16 cellular contexts compared by ENCODE assay signal in genomic region chr2:74556831-74557370, GRCh38. TPM values are rescaled to one million over a fixed set of nuclear protein-coding genes. Genes with fewer than 3 reads are reported as not detected.
DNase-seq lines count a peak whose midpoint lies in the region; ATAC-seq, FAIRE-seq and TF ChIP-seq lines count a peak whose summit lies in the region.
"Had no signal": no experiment of that assay in that cellular context is flagged by ENCODE, and none has a peak within 500 bp of the region (broad histone marks: within the 10 kb centered on the region; RNA-seq: fewer than 3 reads in every experiment).

No MANE protein-coding gene starts in this region.

- POLR2A ChIA-PET in GM12878 (lab: Charles Lee) = interaction anchor here (17.8 kb wide), 1 partner anchor 19 kb away, joined by 441 read pairs; no protein-coding TSS in a partner anchor

- no peak overlapping the region for H3K9ac ChIP-seq in GM12878 (ENCODE audit: control insufficient read depth, insufficient read depth, low read length)
- H3K9ac ChIP-seq in subcutaneous abdominal adipose tissue (ENCODE audit: low read length in 5 of 5) = no peak overlapping the region

- peaks cover 1% of the 10 kb centered on the region for H3K27me3 Mint-ChIP-seq in activated naive CD4-positive, alpha-beta T cell treated with anti-CD3 and anti-CD28 coated beads, Interleukin-2, amount 50 U/mL, for 24 hours

- H3K27ac Mint-ChIP-seq in activated naive CD4-positive, alpha-beta T cell treated with anti-CD3 and anti-CD28 coated beads, Interleukin-2, amount 50 U/mL, for 24 hours = no peak overlapping the region

- ATAC-seq in GM12878 = no peak
- ATAC-seq in activated CD4-positive, CD25-positive, alpha-beta regulatory T cell treated with anti-CD3 and anti-CD28 coated beads, Interleukin-2, amount 50 U/mL, for 24 hours = no peak
- ATAC-seq: left lung had no signal

- SMC1A ChIA-PET in GM12878 (lab: Charles Lee; ENCODE audit: uncharacterized antibody, unreplicated experiment) = interaction anchor here (0.7 to 4.8 kb wide), 7 partner anchors 10 to 74 kb away, joined by 3 to 42 read pairs (median 4); partner anchors contain the start of genes CCDC142, LBX2 and TTC31

- H3K27me3 ChIP-seq in GM12878 (replicated peaks in 1 of 2; ENCODE audit: control insufficient read depth in 2 of 2, insufficient read depth in 2 of 2, low read length in 1 of 2) (no peaks in the 10 kb centered on the region), subcutaneous abdominal adipose tissue (ENCODE audit: control insufficient read depth in 5 of 5, insufficient read depth in 4 of 5, low read length in 5 of 5) (peaks cover 0 to under 1% (median 0%) of the 10 kb centered on the region in 5 donors), thyroid gland (no peaks in the 10 kb centered on the region)
- H3K27me3 ChIP-seq: brain microvascular endothelial cell, colonic mucosa had no signal

- no TSS peak for BruUV-seq in GM12878 (replicated peaks; lab: Mats Ljungman, UMichigan)

- RAD21 ChIA-PET in GM12878 (lab: Charles Lee; ENCODE audit: unreplicated experiment) = interaction anchor here (1.4 kb wide), 1 partner anchor 117 kb away, joined by 3 read pairs; no protein-coding TSS in a partner anchor

- peak overlapping the region; percentile 95; the same call in 1 of the 2 replicates for H3K4me3 ChIP-seq in GM12878
- H3K4me3 ChIP-seq in subcutaneous abdominal adipose tissue (ENCODE audit: low read depth in 1 of 5, low read length in 5 of 5) = no peak overlapping the region
- no peak overlapping the region for H3K4me3 ChIP-seq in thyroid gland (replicated peaks in 1 of 3)
- H3K4me3 ChIP-seq: colonic mucosa had no signal

- H3K4me2 ChIP-seq in GM12878 (ENCODE audit: control insufficient read depth, insufficient read depth) = peak overlapping the region; percentile 91

- peak overlapping the region; percentile 47 for H3K4me3 Mint-ChIP-seq in activated naive CD4-positive, alpha-beta T cell treated with anti-CD3 and anti-CD28 coated beads, Interleukin-2, amount 50 U/mL, for 24 hours

- no peak overlapping the region for H2AFZ ChIP-seq in GM12878 (ENCODE audit: control insufficient read depth, low read depth, low read length)

- H4K20me1 ChIP-seq in GM12878 (ENCODE audit: control insufficient read depth, insufficient read depth) = no peaks in the 10 kb centered on the region

- intact Hi-C loops in GM12878 (cut with micrococcal nuclease; ENCODE audit: unreplicated experiment) = no loop called here
- intact Hi-C loops in thyroid gland (cut with DNase I) = no loop called here

- in situ Hi-C loops in GM12878 (cut with MboI) = no loop called here

- H3K79me2 ChIP-seq in GM12878 (ENCODE audit: control insufficient read depth, insufficient read depth, low read length) = peaks cover 49% of the 10 kb centered on the region

- no peak for DNase-seq in activated naive CD4-positive, alpha-beta T cell treated with Interleukin-2 at 50 U/mL for 16 hours
- DNase-seq in GM12878 (ENCODE audit: low read depth, low spot score) = no peak
- DNase-seq in thyroid gland = no peak
- DNase-seq: activated T-cell treated with anti-CD3 and anti-CD28 coated beads, Interleukin-2, amount 50 U/mL, for 48 hours; brain microvascular endothelial cell; colonic mucosa; DMS79 treated with DMSO at 0.1 percent for 48 hours; left lung; midbrain; NCI-H1436 treated with DMSO at 0.1 percent for 48 hours had no signal

- H3K27ac ChIP-seq in GM12878 (ENCODE audit: control insufficient read depth, insufficient read depth) (no peak overlapping the region), subcutaneous abdominal adipose tissue (ENCODE audit: low read depth, low read length) (peak overlapping the region; percentile 84), thyroid gland (no peak overlapping the region)
- H3K27ac ChIP-seq: brain microvascular endothelial cell, colonic mucosa had no signal

- H3K9me3 ChIP-seq in GM12878 (replicated peaks; ENCODE audit: control insufficient read depth, insufficient read depth, low read length) = no peaks in the 10 kb centered on the region; the same call in 2 of the 3 replicates
- no peaks in the 10 kb centered on the region for H3K9me3 ChIP-seq in subcutaneous abdominal adipose tissue (ENCODE audit: control insufficient read depth in 5 of 5, low read length in 5 of 5)
- H3K9me3 ChIP-seq in thyroid gland = no peaks in the 10 kb centered on the region
- H3K9me3 ChIP-seq: colonic mucosa, left lung had no signal

- peaks cover 9% of the 10 kb centered on the region for H3K4me1 Mint-ChIP-seq in activated naive CD4-positive, alpha-beta T cell treated with anti-CD3 and anti-CD28 coated beads, Interleukin-2, amount 50 U/mL, for 24 hours

- peaks cover 22% of the 10 kb centered on the region for H3K4me1 ChIP-seq in GM12878 (ENCODE audit: control insufficient read depth, insufficient read depth, low read length)
- H3K4me1 ChIP-seq in subcutaneous abdominal adipose tissue (ENCODE audit: control insufficient read depth in 5 of 5, insufficient read depth in 5 of 5, low read length in 5 of 5) = peaks cover 0 to 58% (median 46%) of the 10 kb centered on the region in 5 donors
- H3K4me1 ChIP-seq in thyroid gland = peaks cover 0 to 8% of the 10 kb centered on the region in 2 donors
- H3K4me1 ChIP-seq: colonic mucosa had no signal

- H3K9me3 Mint-ChIP-seq in activated naive CD4-positive, alpha-beta T cell treated with anti-CD3 and anti-CD28 coated beads, Interleukin-2, amount 50 U/mL, for 24 hours = no peaks in the 10 kb centered on the region

- 93% methylated on average over 6 of the region's 6 CpGs for WGBS in GM12878 (ENCODE audit: insufficient coverage, insufficient replicate concordance, low lambda C conversion rate, missing lambda C conversion rate)
- WGBS in thyroid gland, 2 donors = 98 to 99% methylated on average over 5 to 6 of the region's 6 CpGs

- H3K36me3 ChIP-seq in GM12878 (ENCODE audit: control insufficient read depth in 2 of 2, insufficient read depth in 2 of 2, low read length in 1 of 2) (peaks cover 1 to 11% of the 10 kb centered on the region in 2 experiments; a peak in 2 of 4 replicates), subcutaneous abdominal adipose tissue (ENCODE audit: control insufficient read depth in 5 of 5, insufficient read depth in 5 of 5, low read length in 5 of 5) (peaks cover 0 to 13% (median 9%) of the 10 kb centered on the region in 5 donors), thyroid gland (peaks cover 0 to 6% of the 10 kb centered on the region in 2 donors)
- H3K36me3 ChIP-seq: colonic mucosa had no signal

- FAIRE-seq in GM12878 (lab: Jason Lieb, UNC) = no peak
- FAIRE-seq: endometrium, TTC549 had no signal

- TF ChIP-seq CTCF in GM12878 (IDR thresholded peaks at IDR 0.05 in 2 of 3, conservative IDR thresholded peaks at IDR 0.05 in 1 of 3; ENCODE audit: control insufficient read depth in 2 of 3, extremely low read depth in 1 of 3, insufficient read depth in 1 of 3, low read depth in 3 of 3, low read length in 3 of 3) (no peak), thyroid gland (IDR thresholded peaks at IDR 0.05) (no peak)

- CTCF ChIA-PET in GM12878 (lab: Yijun Ruan, JAX) = interaction anchor here (1.1 to 8.5 kb wide), 6 partner anchors 10 to 31 kb away, joined by 3 to 115 read pairs (median 6); no protein-coding TSS in a partner anchor

- no peak for TF ChIP-seq RAD21 in GM12878 (IDR thresholded peaks at IDR 0.05; ENCODE audit: insufficient read depth, low read depth, low read length)

- no peak for TF ChIP-seq EP300 in GM12878 (IDR thresholded peaks at IDR 0.05; ENCODE audit: borderline replicate concordance in 1 of 2, control insufficient read depth in 1 of 2, low read depth in 2 of 2, low read length in 2 of 2)

- TF ChIP-seq POLR2A in GM12878 (IDR thresholded peaks at IDR 0.05; ENCODE audit: low read depth, low read length) (0 out of 2 replicates have a peak, but pooled peaks have one; percentile 39), thyroid gland (IDR thresholded peaks at IDR 0.05) (no peak)

- no peaks in the 10 kb centered on the region for H3K36me3 Mint-ChIP-seq in activated naive CD4-positive, alpha-beta T cell treated with anti-CD3 and anti-CD28 coated beads, Interleukin-2, amount 50 U/mL, for 24 hours

RNA-seq across cellular contexts. Expression of gene DOK1, which starts 2.4 kb away (rescaled TPM):
- total RNA-seq in GM12878 (2013; cell fraction: nucleolus; rRNA removed) = 32.8 and 37.1 TPM in 2 replicates
- total RNA-seq in GM12878 (2014; rRNA removed) = 90.7 and 104 TPM in 2 replicates
- 28.3 and 31.0 TPM in 2 replicates for total RNA-seq in GM12878 (2014; rRNA removed; fragmentation: Illumina TruSeq; extraction: Trizol)
- 82.2 and 91.5 TPM in 2 replicates for total RNA-seq in GM12878 (2021)
- 17.7 TPM for polyA plus RNA-seq in GM12878 (2011; ENCODE audit: low read depth)
- 17.6 and 30.8 TPM in 2 replicates for polyA plus RNA-seq in GM12878 (2011; rRNA removed)
- 38.2 and 54.7 TPM in 2 replicates for polyA plus RNA-seq in GM12878 (2011; cell fraction: cytosol; rRNA removed)
- polyA plus RNA-seq in GM12878 (2011; cell fraction: nucleus; rRNA removed) = 79.5 and 102 TPM in 2 replicates
- 45.5 and 50.5 TPM in 2 replicates for polyA plus RNA-seq in GM12878 (2012)
- polyA plus RNA-seq in GM12878 (2014; fragmentation: Illumina TruSeq; extraction: Trizol) = 13.3 and 40.3 TPM in 2 replicates
- polyA plus RNA-seq in GM12878 (2014; fragmentation: Nextera tagmentation; extraction: Ambion mirVana) = 1 to 10 TPM; 1.4 to 6.3 TPM
- 79.1 and 99.6 TPM in 2 replicates for polyA plus RNA-seq in GM12878 (2014; rRNA removed)
- polyA plus RNA-seq in GM12878 (2016; fragmentation: Nextera tagmentation; extraction: Ambion mirVana) = 10 to 100 TPM; 81.6 to 89.4 TPM
- polyA minus RNA-seq in GM12878 (2011; rRNA and poly(A)+ RNA removed) = 19.7 and 49.8 TPM in 2 replicates
- 18.7 and 22.8 TPM in 2 replicates for polyA minus RNA-seq in GM12878 (2011; cell fraction: cytosol; rRNA and poly(A)+ RNA removed)
- polyA minus RNA-seq in GM12878 (2011; cell fraction: nucleus; rRNA and poly(A)+ RNA removed) = 38.7 and 57.0 TPM in 2 replicates
- total RNA-seq in thyroid gland = 10 to 100 TPM; 14.4 to 19.4 (median 18.4) TPM

RNA-seq across cellular contexts. Expression of gene LOXL3, which starts 3.2 kb away (rescaled TPM):
- 28.1 and 32.7 TPM in 2 replicates for total RNA-seq in GM12878 (2013; cell fraction: nucleolus; rRNA removed)
- 19.4 and 22.2 TPM in 2 replicates for total RNA-seq in GM12878 (2014; rRNA removed)
- total RNA-seq in GM12878 (2014; rRNA removed; fragmentation: Illumina TruSeq; extraction: Trizol) = 11.9 TPM in 2 replicates
- total RNA-seq in GM12878 (2021) = 25.1 and 29.0 TPM in 2 replicates
- polyA plus RNA-seq in GM12878 (2011; ENCODE audit: low read depth) = 6.5 TPM
- polyA plus RNA-seq in GM12878 (2011; rRNA removed) = 37.6 and 40.9 TPM in 2 replicates
- 50.1 and 55.1 TPM in 2 replicates for polyA plus RNA-seq in GM12878 (2011; cell fraction: cytosol; rRNA removed)
- polyA plus RNA-seq in GM12878 (2011; cell fraction: nucleus; rRNA removed) = 99.3 and 126 TPM in 2 replicates
- polyA plus RNA-seq in GM12878 (2012) = 13.4 and 15.8 TPM in 2 replicates
- polyA plus RNA-seq in GM12878 (2014; fragmentation: Illumina TruSeq; extraction: Trizol) = 16.2 and 16.6 TPM in 2 replicates
- polyA plus RNA-seq in GM12878 (2014; fragmentation: Nextera tagmentation; extraction: Ambion mirVana) = 1 to 10 TPM; 6.2 to 6.7 TPM
- 32.8 and 33.3 TPM in 2 replicates for polyA plus RNA-seq in GM12878 (2014; rRNA removed)
- 10 to 100 TPM; 27.3 to 31.2 TPM for polyA plus RNA-seq in GM12878 (2016; fragmentation: Nextera tagmentation; extraction: Ambion mirVana)
- 35.9 and 53.6 TPM in 2 replicates for polyA minus RNA-seq in GM12878 (2011; rRNA and poly(A)+ RNA removed)
- 12.8 and 14.6 TPM in 2 replicates for polyA minus RNA-seq in GM12878 (2011; cell fraction: cytosol; rRNA and poly(A)+ RNA removed)
- polyA minus RNA-seq in GM12878 (2011; cell fraction: nucleus; rRNA and poly(A)+ RNA removed) = 21.5 and 28.7 TPM in 2 replicates
- 1 to 10 TPM in 3 of 4 donors, under 1 TPM in 1; 0.98 to 5.6 (median 2.2) TPM for total RNA-seq in thyroid gland

RNA-seq across cellular contexts. Expression of gene HTRA2, which starts 27.2 kb away (rescaled TPM):
- total RNA-seq in GM12878 (2013; cell fraction: nucleolus; rRNA removed) = 41.0 and 54.6 TPM in 2 replicates
- 73.9 and 77.4 TPM in 2 replicates for total RNA-seq in GM12878 (2014; rRNA removed)
- 48.7 and 51.8 TPM in 2 replicates for total RNA-seq in GM12878 (2014; rRNA removed; fragmentation: Illumina TruSeq; extraction: Trizol)
- total RNA-seq in GM12878 (2021) = 62.2 and 64.5 TPM in 2 replicates
- polyA plus RNA-seq in GM12878 (2011; ENCODE audit: low read depth) = 24.0 TPM
- polyA plus RNA-seq in GM12878 (2011; rRNA removed) = 34.3 and 46.9 TPM in 2 replicates
- polyA plus RNA-seq in GM12878 (2011; cell fraction: cytosol; rRNA removed) = 68.5 and 72.9 TPM in 2 replicates
- polyA plus RNA-seq in GM12878 (2011; cell fraction: nucleus; rRNA removed) = 110 and 113 TPM in 2 replicates
- polyA plus RNA-seq in GM12878 (2012) = 41.1 and 51.2 TPM in 2 replicates
- polyA plus RNA-seq in GM12878 (2014; fragmentation: Illumina TruSeq; extraction: Trizol) = 39.7 and 45.1 TPM in 2 replicates
- polyA plus RNA-seq in GM12878 (2014; fragmentation: Nextera tagmentation; extraction: Ambion mirVana) = 10 to 100 TPM; 42.3 to 46.4 TPM
- polyA plus RNA-seq in GM12878 (2014; rRNA removed) = 68.3 and 70.5 TPM in 2 replicates
- polyA plus RNA-seq in GM12878 (2016; fragmentation: Nextera tagmentation; extraction: Ambion mirVana) = 10 to 100 TPM; 60.6 to 61.4 TPM
- polyA minus RNA-seq in GM12878 (2011; rRNA and poly(A)+ RNA removed) = 47.2 and 71.4 TPM in 2 replicates
- 13.1 and 14.5 TPM in 2 replicates for polyA minus RNA-seq in GM12878 (2011; cell fraction: cytosol; rRNA and poly(A)+ RNA removed)
- polyA minus RNA-seq in GM12878 (2011; cell fraction: nucleus; rRNA and poly(A)+ RNA removed) = 44.7 and 56.4 TPM in 2 replicates
- total RNA-seq in thyroid gland = 10 to 100 TPM; 27.3 to 45.9 (median 37.5) TPM

RNA-seq across cellular contexts. Expression of gene AUP1, which starts 27.4 kb away (rescaled TPM):
- 142 and 147 TPM in 2 replicates for total RNA-seq in GM12878 (2013; cell fraction: nucleolus; rRNA removed)
- total RNA-seq in GM12878 (2014; rRNA removed) = 151 and 152 TPM in 2 replicates
- total RNA-seq in GM12878 (2014; rRNA removed; fragmentation: Illumina TruSeq; extraction: Trizol) = 104 and 107 TPM in 2 replicates
- total RNA-seq in GM12878 (2021) = 127 and 128 TPM in 2 replicates
- polyA plus RNA-seq in GM12878 (2011; ENCODE audit: low read depth) = 55.2 TPM
- polyA plus RNA-seq in GM12878 (2011; rRNA removed) = 71.4 and 106 TPM in 2 replicates
- polyA plus RNA-seq in GM12878 (2011; cell fraction: cytosol; rRNA removed) = 160 and 189 TPM in 2 replicates
- polyA plus RNA-seq in GM12878 (2011; cell fraction: nucleus; rRNA removed) = 745 and 873 TPM in 2 replicates
- polyA plus RNA-seq in GM12878 (2012) = 109 and 110 TPM in 2 replicates
- polyA plus RNA-seq in GM12878 (2014; fragmentation: Illumina TruSeq; extraction: Trizol) = 137 and 147 TPM in 2 replicates
- polyA plus RNA-seq in GM12878 (2014; fragmentation: Nextera tagmentation; extraction: Ambion mirVana) = 10 to 100 TPM; 39.1 to 56.5 TPM
- 212 and 215 TPM in 2 replicates for polyA plus RNA-seq in GM12878 (2014; rRNA removed)
- 100 to 1,000 TPM; 187 to 204 TPM for polyA plus RNA-seq in GM12878 (2016; fragmentation: Nextera tagmentation; extraction: Ambion mirVana)
- polyA minus RNA-seq in GM12878 (2011; rRNA and poly(A)+ RNA removed) = 80.1 and 134 TPM in 2 replicates
- 40.2 and 55.4 TPM in 2 replicates for polyA minus RNA-seq in GM12878 (2011; cell fraction: cytosol; rRNA and poly(A)+ RNA removed)
- 167 and 238 TPM in 2 replicates for polyA minus RNA-seq in GM12878 (2011; cell fraction: nucleus; rRNA and poly(A)+ RNA removed)
- 100 to 1,000 TPM in 3 of 4 donors, 10 to 100 TPM in 1; 93.7 to 168 (median 112) TPM for total RNA-seq in thyroid gland

RNA-seq across cellular contexts. Expression of gene DQX1, which starts 30.9 kb away (rescaled TPM):
- 1.8 and 2.2 TPM in 2 replicates for total RNA-seq in GM12878 (2013; cell fraction: nucleolus; rRNA removed)
- total RNA-seq in GM12878 (2014; rRNA removed) (0.34 and 1.2 TPM in 2 replicates), GM12878 (2014; rRNA removed; fragmentation: Illumina TruSeq; extraction: Trizol) (0.67 and 0.78 TPM in 2 replicates), GM12878 (2021) (0.85 and 0.98 TPM in 2 replicates), thyroid gland (not detected)
- 1.1 TPM for polyA plus RNA-seq in GM12878 (2011; ENCODE audit: low read depth)
- polyA plus RNA-seq in GM12878 (2011; rRNA removed) (0.46 and 0.87 TPM in 2 replicates), GM12878 (2014; fragmentation: Illumina TruSeq; extraction: Trizol) (0.96 and 1.7 TPM in 2 replicates), GM12878 (2014; fragmentation: Nextera tagmentation; extraction: Ambion mirVana) (under 1 TPM; 0.63 to 0.73 TPM), GM12878 (2014; rRNA removed) (1.5 and 1.6 TPM in 2 replicates), GM12878 (2016; fragmentation: Nextera tagmentation; extraction: Ambion mirVana) (1 to 10 TPM; 1.1 to 2.1 TPM)
- polyA plus RNA-seq in GM12878 (2011; cell fraction: cytosol; rRNA removed) = 0.60 and 0.79 TPM in 2 replicates
- polyA plus RNA-seq in GM12878 (2011; cell fraction: nucleus; rRNA removed) = 7.3 and 10.0 TPM in 2 replicates
- polyA plus RNA-seq in GM12878 (2012) = 1.2 TPM in 2 replicates
- polyA minus RNA-seq in GM12878 (2011; rRNA and poly(A)+ RNA removed) = 0.46 and 1.0 TPM in 2 replicates
- polyA minus RNA-seq in GM12878 (2011; cell fraction: cytosol; rRNA and poly(A)+ RNA removed) = not detected in 2 replicates
- 1.9 and 2.1 TPM in 2 replicates for polyA minus RNA-seq in GM12878 (2011; cell fraction: nucleus; rRNA and poly(A)+ RNA removed)
- total RNA-seq: M059J had no signal
